ENCODE assay signal across 19 cellular contexts in the genomic region with DNA sequence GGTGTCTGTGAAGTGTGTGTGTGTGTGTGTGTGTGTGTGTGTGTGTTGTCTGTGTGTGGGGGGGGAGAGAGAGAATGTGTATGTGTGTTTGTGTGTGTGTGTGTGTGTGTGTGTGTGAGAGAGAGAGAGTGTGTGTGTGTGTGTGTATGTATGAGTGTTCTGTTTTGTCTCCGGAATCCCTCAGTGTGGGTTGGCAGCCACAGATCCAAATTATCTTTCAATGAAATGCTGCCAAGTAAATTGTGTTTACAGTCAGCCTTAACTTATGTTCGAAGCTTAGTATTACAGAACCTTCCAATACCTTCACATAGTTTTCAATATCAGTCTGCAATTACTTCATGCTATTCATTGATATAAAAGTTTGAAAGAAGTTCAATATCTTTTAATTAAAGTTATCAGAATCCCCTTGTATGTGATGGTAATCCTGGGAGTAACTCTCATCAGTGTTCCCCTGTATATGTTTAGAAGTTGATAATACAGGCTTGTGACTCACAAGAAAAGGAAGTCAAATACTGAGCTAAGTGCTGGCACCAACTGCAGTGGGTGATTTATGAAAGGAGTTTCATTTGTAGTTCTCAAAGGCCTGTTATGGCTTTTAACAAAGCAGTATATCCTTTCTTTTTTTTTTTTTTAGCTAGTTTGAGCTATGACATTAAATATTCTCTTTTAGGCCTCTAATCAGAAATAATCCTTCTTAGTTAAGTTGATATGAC. TPM values are rescaled to one million over a fixed set of nuclear protein-coding genes. Genes with fewer than 3 reads are reported as not detected.
DNase-seq lines count a peak whose midpoint lies in the region; ATAC-seq, FAIRE-seq and TF ChIP-seq lines count a peak whose summit lies in the region.
"Had no signal": no experiment of that assay in that cellular context is flagged by ENCODE, and none has a peak within 500 bp of the region (broad histone marks: within the 10 kb centered on the region; RNA-seq: fewer than 3 reads in every experiment).

No MANE protein-coding gene starts in this region.

- TF ChIP-seq CTCF in PC-3 (conservative IDR thresholded peaks at IDR 0.05; ENCODE audit: low read depth, low read length) (no peak), endothelial cell of umbilical vein (IDR thresholded peaks at IDR 0.05; ENCODE audit: extremely low read depth in 1 of 2, insufficient read depth in 1 of 2, low read depth in 1 of 2, low read length in 2 of 2) (no peak), mesothelial cell of epicardium (IDR thresholded peaks at IDR 0.05; ENCODE audit: unreplicated experiment) (no peak), nephron progenitor cell (IDR thresholded peaks at IDR 0.05) (no peak)

- H3K4me3 ChIP-seq in PC-3 (ENCODE audit: low read length) (no peak overlapping the region), endothelial cell of umbilical vein (replicated peaks in 1 of 3; ENCODE audit: insufficient read depth in 1 of 3, low read depth in 1 of 3, low read length in 3 of 3) (no peak overlapping the region)
- H3K4me3 ChIP-seq: K562 had no signal

- dilution Hi-C loops in endothelial cell of umbilical vein (cut with MboI; ENCODE audit: extremely low pct_ligation_motif_present, low sequenced_read_pairs) = no loop called here

- H3K9me1 ChIP-seq in endothelial cell of umbilical vein (replicated peaks; ENCODE audit: control insufficient read depth, extremely low read depth, insufficient read depth, low read length) = no peaks in the 10 kb centered on the region

- TF ChIP-seq POLR2A in endothelial cell of umbilical vein (IDR thresholded peaks at IDR 0.05; ENCODE audit: low read depth, low read length) = no peak

- H3K4me1 ChIP-seq in PC-3 (ENCODE audit: insufficient read depth, low read length) (no peaks in the 10 kb centered on the region), endothelial cell of umbilical vein (ENCODE audit: control insufficient read depth, extremely low read depth, insufficient read depth, low read length) (no peaks in the 10 kb centered on the region)
- H3K4me1 ChIP-seq: Caco-2 had no signal

- H3K27ac ChIP-seq in PC-3 (ENCODE audit: low read length) (no peak overlapping the region), endothelial cell of umbilical vein (ENCODE audit: insufficient read depth, low read depth, low read length) (no peak overlapping the region)
- H3K27ac ChIP-seq: C4-2B, HL-60 had no signal

- CTCF ChIA-PET in PC-3 (lab: Charles Lee) = interaction anchor here (0.6 kb wide), 1 partner anchor 597 kb away, joined by 4 read pairs; no protein-coding TSS in a partner anchor
- CTCF ChIA-PET in endothelial cell of umbilical vein (lab: Charles Lee) = no interaction called here

- POLR2A ChIA-PET in PC-3 (lab: Charles Lee; ENCODE audit: unreplicated experiment) (no interaction called here), endothelial cell of umbilical vein (lab: Charles Lee) (no interaction called here)

- H3K27me3 ChIP-seq in PC-3 (ENCODE audit: low read length) (no peaks in the 10 kb centered on the region), endothelial cell of umbilical vein (ENCODE audit: control insufficient read depth in 2 of 2, insufficient read depth in 2 of 2, low read length in 2 of 2) (no peaks in the 10 kb centered on the region)

- H3K4me1 Mint-ChIP-seq in mesothelial cell of epicardium (peaks cover 5% of the 10 kb centered on the region), immature natural killer cell (no peaks in the 10 kb centered on the region), nephron progenitor cell (no peaks in the 10 kb centered on the region)

- no peaks in the 10 kb centered on the region for H3K79me2 ChIP-seq in PC-3 (ENCODE audit: low read length)
- no peaks in the 10 kb centered on the region for H3K79me2 ChIP-seq in endothelial cell of umbilical vein (ENCODE audit: control insufficient read depth, insufficient read depth, low read length)

- no peaks in the 10 kb centered on the region for H3K9me3 Mint-ChIP-seq in mesothelial cell of epicardium
- peaks cover 0 to 2% (median 0%) of the 10 kb centered on the region in 6 donors for H3K9me3 Mint-ChIP-seq in immature natural killer cell
- no peaks in the 10 kb centered on the region for H3K9me3 Mint-ChIP-seq in nephron progenitor cell

- no peak for FAIRE-seq in endothelial cell of umbilical vein (lab: Jason Lieb, UNC)
- FAIRE-seq: A204.1, K562, RCC 7860 had no signal

- DNase-seq in COLO829 (ENCODE audit: low spot score) (peak; percentile 32), PC-3 (peak; percentile 23), endothelial cell of umbilical vein (ENCODE audit: low read depth, low spot score) (peak; percentile 26), mesothelial cell of epicardium (ENCODE audit: low spot score in 2 of 2, unreplicated experiment in 2 of 2) (no peak), immature natural killer cell (no peak), nephron progenitor cell (no peak)
- no peak for DNase-seq in stimulated activated CD4-positive, alpha-beta T cell treated with anti-CD3 and anti-CD28 coated beads, Interleukin-2, amount 100 ng/mL, for 24 hours
- DNase-seq: Caco-2, MM.1S, NCI-H187 treated with DMSO at 0.1 percent for 48 hours, NCI-H446, SHP77 had no signal

- H3K27ac Mint-ChIP-seq in mesothelial cell of epicardium = peak overlapping the region; percentile 9
- no peak overlapping the region for H3K27ac Mint-ChIP-seq in immature natural killer cell
- no peak overlapping the region for H3K27ac Mint-ChIP-seq in nephron progenitor cell

- no peak overlapping the region for H3K9ac ChIP-seq in PC-3 (ENCODE audit: low read length)
- no peak overlapping the region for H3K9ac ChIP-seq in endothelial cell of umbilical vein (replicated peaks; ENCODE audit: extremely low read depth, insufficient read depth, low read length)

- no peak overlapping the region for H3K4me2 ChIP-seq in PC-3 (ENCODE audit: low read length)
- no peak overlapping the region for H3K4me2 ChIP-seq in endothelial cell of umbilical vein (ENCODE audit: insufficient read depth, low read length)

- H4K20me1 ChIP-seq in PC-3 (ENCODE audit: low read length) = no peaks in the 10 kb centered on the region
- no peaks in the 10 kb centered on the region for H4K20me1 ChIP-seq in endothelial cell of umbilical vein (replicated peaks; ENCODE audit: control insufficient read depth, extremely low read depth, insufficient read depth, low read length)

- no peaks in the 10 kb centered on the region for H3K9me2 ChIP-seq in PC-3 (replicated peaks; ENCODE audit: low read length)

- H3K9me3 ChIP-seq in PC-3 (ENCODE audit: low read length) (no peaks in the 10 kb centered on the region), endothelial cell of umbilical vein (replicated peaks; ENCODE audit: control insufficient read depth, insufficient read depth, low read length) (no peaks in the 10 kb centered on the region)
- H3K9me3 ChIP-seq: Caco-2 had no signal

- H2AFZ ChIP-seq in PC-3 (ENCODE audit: low read length) = no peak overlapping the region
- no peak overlapping the region for H2AFZ ChIP-seq in endothelial cell of umbilical vein (ENCODE audit: low read depth, low read length)

- H3F3A ChIP-seq in PC-3 (ENCODE audit: low read length, unreplicated experiment) = no peaks in the 10 kb centered on the region

- H3K27me3 Mint-ChIP-seq in mesothelial cell of epicardium (ENCODE audit: low read depth) (no peaks in the 10 kb centered on the region), immature natural killer cell (ENCODE audit: low read depth in 3 of 3) (peaks cover 0 to 9% (median 0%) of the 10 kb centered on the region in 3 donors), nephron progenitor cell (ENCODE audit: low read depth, poor library complexity) (no peaks in the 10 kb centered on the region)

- ATAC-seq in PC-3 (no peak), GM19463 (IDR thresholded peaks at IDR 0.05; ENCODE audit: unreplicated experiment) (no peak)
- ATAC-seq: HCT116, K562 had no signal

- H3K4me3 Mint-ChIP-seq in mesothelial cell of epicardium (no peak overlapping the region), immature natural killer cell (no peak overlapping the region), nephron progenitor cell (no peak overlapping the region)

- H3K36me3 ChIP-seq in PC-3 (ENCODE audit: low read depth, low read length) (no peaks in the 10 kb centered on the region), endothelial cell of umbilical vein (ENCODE audit: control insufficient read depth in 2 of 2, extremely low read depth in 1 of 2, insufficient read depth in 2 of 2, low read length in 2 of 2) (no peaks in the 10 kb centered on the region)

- H3K36me3 Mint-ChIP-seq in mesothelial cell of epicardium = no peaks in the 10 kb centered on the region
- no peaks in the 10 kb centered on the region for H3K36me3 Mint-ChIP-seq in immature natural killer cell
- no peaks in the 10 kb centered on the region for H3K36me3 Mint-ChIP-seq in nephron progenitor cell (ENCODE audit: low read depth)

- intact Hi-C loops in PC-3 (cut with micrococcal nuclease) (no loop called here), endothelial cell of umbilical vein (cut with micrococcal nuclease) (no loop called here)

- BruUV-seq in PC-3 (replicated peaks; lab: Mats Ljungman, UMichigan) = no TSS peak
- BruUV-seq in endothelial cell of umbilical vein (replicated peaks; lab: Mats Ljungman, UMichigan) = no TSS peak

TF ChIP-seq in endothelial cell of umbilical vein, 7 proteins besides CTCF, POLR2A, EP300 and RAD21:
- TF ChIP-seq FOS (IDR thresholded peaks at IDR 0.05; ENCODE audit: borderline replicate concordance, insufficient read depth, low read length) = no peak
- TF ChIP-seq POLR2AphosphoS5 (IDR thresholded peaks at IDR 0.05; ENCODE audit: insufficient read depth, low read depth, low read length) = no peak
- TF ChIP-seq, protein P1, sequence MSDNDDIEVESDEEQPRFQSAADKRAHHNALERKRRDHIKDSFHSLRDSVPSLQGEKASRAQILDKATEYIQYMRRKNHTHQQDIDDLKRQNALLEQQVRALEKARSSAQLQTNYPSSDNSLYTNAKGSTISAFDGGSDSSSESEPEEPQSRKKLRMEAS (IDR thresholded peaks at IDR 0.05; ENCODE audit: insufficient read depth, insufficient read length) = no peak
- TF ChIP-seq JUN (IDR thresholded peaks at IDR 0.05; ENCODE audit: borderline replicate concordance, insufficient read depth, insufficient read length, low read depth) = no peak
- no peak for TF ChIP-seq GATA2 (IDR thresholded peaks at IDR 0.05; ENCODE audit: insufficient read depth, insufficient read length, low read depth, low read length)
TF ChIP-seq in endothelial cell of umbilical vein: peak in this region for 0.

RNA-seq across cellular contexts. Expression of gene HTR2C, which starts 51.6 kb away (rescaled TPM):
- total RNA-seq in PC-3 (2014; rRNA removed) = 0.07 and 0.12 TPM in 2 replicates
- total RNA-seq in endothelial cell of umbilical vein = not detected in 2 replicates
- polyA plus RNA-seq in endothelial cell of umbilical vein = not detected in 2 replicates
- not detected in 2 replicates for polyA plus RNA-seq in endothelial cell of umbilical vein (2011; cell fraction: cytosol; rRNA removed)
- polyA plus RNA-seq in endothelial cell of umbilical vein (2011; cell fraction: nucleus; rRNA removed) = not detected in 2 replicates
- not detected in 2 replicates for polyA plus RNA-seq in endothelial cell of umbilical vein (2012)
- polyA minus RNA-seq in endothelial cell of umbilical vein = not detected in 2 replicates
- polyA minus RNA-seq in endothelial cell of umbilical vein (2011; cell fraction: cytosol; rRNA and poly(A)+ RNA removed) = not detected
- not detected in 2 replicates for polyA minus RNA-seq in endothelial cell of umbilical vein (2011; cell fraction: nucleus; rRNA and poly(A)+ RNA removed)
- 1.1 to 1.5 TPM (median 1.1 TPM) in 3 replicates for total RNA-seq in mesothelial cell of epicardium
- polyA plus RNA-seq in immature natural killer cell = not detected
- total RNA-seq: Caco-2 had no signal

Comparison
In these comparisons a context has a peak if more than half of its experiments do, and no peak if none do; other contexts are left out.
1. DNase-seq: peak in COLO829 (single experiment), PC-3 (single experiment) and endothelial cell of umbilical vein (single experiment); none in mesothelial cell of epicardium (0 of 2), immature natural killer cell (0 of 3), stimulated activated CD4-positive, alpha-beta T cell treated with anti-CD3 and anti-CD28 coated beads, Interleukin-2, amount 100 ng/mL, for 24 hours (0 of 2) and nephron progenitor cell (single experiment).